In genomic region chr11:61102667-61103491, GRCh38 we compare ENCODE assay signal across 1 cellular context.
TF ChIP-seq lines count a peak whose summit lies in the region.

No MANE protein-coding gene starts in this region.

TF ChIP-seq in GM12878, 131 proteins besides CTCF, POLR2A, EP300 and RAD21:
- no peak for TF ChIP-seq CBX3 (IDR thresholded peaks at IDR 0.05; ENCODE audit: borderline replicate concordance, low read depth)
- TF ChIP-seq ZNF24 (IDR thresholded peaks at IDR 0.05) = no peak
- TF ChIP-seq MEF2A (IDR thresholded peaks at IDR 0.05; ENCODE audit: insufficient read depth, low read depth, low read length) = no peak
- TF ChIP-seq IKZF2 (IDR thresholded peaks at IDR 0.05) = no peak
- no peak for TF ChIP-seq TCF12 (IDR thresholded peaks at IDR 0.05; ENCODE audit: low read depth, low read length)
- TF ChIP-seq CBX5 (IDR thresholded peaks at IDR 0.05; ENCODE audit: low read depth) = no peak
